In genomic region chr6:43989556-43990248, GRCh38 we compare ENCODE assay signal across 1 cellular context.
TF ChIP-seq lines count a peak whose summit lies in the region.

No MANE protein-coding gene starts in this region.

TF ChIP-seq in HepG2, 621 proteins besides CTCF, POLR2A, EP300 and RAD21 (continued from another document and continues in another):
- TF ChIP-seq E2F2 (CRISPR knock-in tag; IDR thresholded peaks at IDR 0.05; ENCODE audit: borderline replicate concordance) (no peak), ZNF644 (CRISPR knock-in tag; IDR thresholded peaks at IDR 0.05; ENCODE audit: low read depth) (no peak), TOPORS (CRISPR knock-in tag; IDR thresholded peaks at IDR 0.05) (no peak), ZNF572 (CRISPR knock-in tag; IDR thresholded peaks at IDR 0.05) (peak; percentile 24; the same call in 1 of the 2 replicates), NRL (CRISPR knock-in tag; IDR thresholded peaks at IDR 0.05; ENCODE audit: borderline replicate concordance) (no peak), GATAD1 (CRISPR knock-in tag; IDR thresholded peaks at IDR 0.05) (no peak), ZMAT5 (CRISPR knock-in tag; IDR thresholded peaks at IDR 0.05; ENCODE audit: borderline replicate concordance, low read depth) (no peak), ZBTB26 (CRISPR knock-in tag; IDR thresholded peaks at IDR 0.05; ENCODE audit: borderline replicate concordance) (no peak), KDM5A (IDR thresholded peaks at IDR 0.05; ENCODE audit: borderline replicate concordance, low read length) (no peak), HNRNPK (IDR thresholded peaks at IDR 0.05; ENCODE audit: low read depth, low read length, poor library complexity, severe bottlenecking) (no peak), SP1 (IDR thresholded peaks at IDR 0.05) (no peak), SP1 (CRISPR knock-in tag; IDR thresholded peaks at IDR 0.05) (no peak), ZNF264 (CRISPR knock-in tag; IDR thresholded peaks at IDR 0.05) (no peak), ZNF703 (CRISPR knock-in tag; IDR thresholded peaks at IDR 0.05; ENCODE audit: borderline replicate concordance) (no peak), ARNT (IDR thresholded peaks at IDR 0.05) (no peak), ZNF205 (CRISPR knock-in tag; IDR thresholded peaks at IDR 0.05) (no peak), ZNF646 (CRISPR knock-in tag; IDR thresholded peaks at IDR 0.05) (no peak), ZEB1 (IDR thresholded peaks at IDR 0.05; ENCODE audit: insufficient replicate concordance, low read depth) (no peak), ZNF260 (CRISPR knock-in tag; IDR thresholded peaks at IDR 0.05; ENCODE audit: borderline replicate concordance, low read depth) (no peak), SIX1 (CRISPR knock-in tag; IDR thresholded peaks at IDR 0.05; ENCODE audit: borderline replicate concordance) (no peak), ZNF790 (CRISPR knock-in tag; IDR thresholded peaks at IDR 0.05; ENCODE audit: borderline replicate concordance) (no peak), ZNF296 (CRISPR knock-in tag; conservative IDR thresholded peaks at IDR 0.05) (no peak), ZBTB39 (CRISPR knock-in tag; IDR thresholded peaks at IDR 0.05) (no peak), PPARG (CRISPR knock-in tag; conservative IDR thresholded peaks at IDR 0.05) (no peak), ZNF75D (CRISPR knock-in tag; IDR thresholded peaks at IDR 0.05; ENCODE audit: borderline replicate concordance) (no peak), RARA (CRISPR knock-in tag; IDR thresholded peaks at IDR 0.05) (peak; percentile 8; the same call in 1 of the 2 replicates), ZFP90 (CRISPR knock-in tag; IDR thresholded peaks at IDR 0.05; ENCODE audit: borderline replicate concordance) (no peak), TEF (CRISPR knock-in tag; IDR thresholded peaks at IDR 0.05) (no peak), SRF (IDR thresholded peaks at IDR 0.05; ENCODE audit: low read depth, low read length) (no peak), ZHX1 (CRISPR knock-in tag; IDR thresholded peaks at IDR 0.05; ENCODE audit: low read depth) (no peak), ZNF713 (CRISPR knock-in tag; IDR thresholded peaks at IDR 0.05) (0 out of 2 replicates have a peak, but pooled peaks have one; percentile 46), KLF16 (CRISPR knock-in tag; IDR thresholded peaks at IDR 0.05) (no peak), KMT2A (CRISPR knock-in tag; IDR thresholded peaks at IDR 0.05) (no peak), ZXDC (CRISPR knock-in tag; IDR thresholded peaks at IDR 0.05) (no peak), TCF7 (IDR thresholded peaks at IDR 0.05; ENCODE audit: low read depth) (no peak)
